11 cellular contexts compared by ENCODE assay signal in genomic region chr17:32489320-32490100, GRCh38.
A peak's percentile ranks its signal among the peaks of the same experiment; 100 is the strongest.
DNase-seq lines count a peak whose midpoint lies in the region; TF ChIP-seq lines count a peak whose summit lies in the region.
"Had no signal": no experiment of that assay in that cellular context is flagged by ENCODE, and none has a peak within 500 bp of the region (broad histone marks: within the 10 kb centered on the region; RNA-seq: fewer than 3 reads in every experiment).

No MANE protein-coding gene starts in this region.

- peaks cover 3% of the 10 kb centered on the region for H3K27me3 ChIP-seq in neutrophil
- H3K27me3 ChIP-seq: ascending aorta had no signal

- no peak overlapping the region for H3K27ac Mint-ChIP-seq in T-helper 1 cell treated with Interleukin-12 subunit alpha and Interleukin-12 subunit beta and Interleukin-4 antibody, amounts not matched to agents 30 μg/mL and 1 μg/mL, for 36 hours

- H3K4me3 ChIP-seq in HFF-Myc (replicated peaks; ENCODE audit: low read depth, low read length) (peak overlapping the region; percentile 17; the same call in 1 of the 2 replicates), neutrophil (ENCODE audit: low read depth in 1 of 2, low read length in 1 of 2) (peak overlapping the region; percentile 73 to 94)
- H3K4me3 ChIP-seq: ascending aorta, thoracic aorta had no signal

- H3K4me3 Mint-ChIP-seq in T-helper 1 cell treated with Interleukin-12 subunit alpha and Interleukin-12 subunit beta and Interleukin-4 antibody, amounts not matched to agents 30 μg/mL and 1 μg/mL, for 36 hours: peak overlapping the region; percentile 16

- H3K27me3 Mint-ChIP-seq in T-helper 1 cell treated with Interleukin-12 subunit alpha and Interleukin-12 subunit beta and Interleukin-4 antibody, amounts not matched to agents 30 μg/mL and 1 μg/mL, for 36 hours (ENCODE audit: low read depth): peaks cover 7% of the 10 kb centered on the region

- peaks cover 37% of the 10 kb centered on the region for H3K36me3 ChIP-seq in neutrophil

- no peaks in the 10 kb centered on the region for H3K9me3 ChIP-seq in neutrophil
- H3K9me3 ChIP-seq: ascending aorta, thoracic aorta had no signal

- H3K9me3 Mint-ChIP-seq in T-helper 1 cell treated with Interleukin-12 subunit alpha and Interleukin-12 subunit beta and Interleukin-4 antibody, amounts not matched to agents 30 μg/mL and 1 μg/mL, for 36 hours: no peaks in the 10 kb centered on the region

- DNase-seq in T-helper 1 cell (no peak), HFF-Myc (ENCODE audit: extremely low read depth, low read depth) (no peak), caudate nucleus (lab: John Stamatoyannopoulos, UW) (peak in 1 of 61 donors; percentile 33), cerebellar nuclear complex (lab: John Stamatoyannopoulos, UW) (no peak), COLO668 (lab: John Stamatoyannopoulos, UW; ENCODE audit: unreplicated experiment) (no peak), NCI-H1436 (lab: John Stamatoyannopoulos, UW) (no peak)
- DNase-seq: activated CD4-positive, alpha-beta T cell treated with anti-CD3 and anti-CD28 coated beads for 1 hour had no signal

- H3K4me1 ChIP-seq in neutrophil (ENCODE audit: control insufficient read depth in 1 of 2, insufficient read depth in 1 of 2, low read depth in 1 of 2, low read length in 1 of 2): peaks cover 81 to 82% of the 10 kb centered on the region in 2 experiments

- peak overlapping the region; percentile 36 for H3K27ac ChIP-seq in caudate nucleus (ENCODE audit: low read depth, low read length)
- H3K27ac ChIP-seq in neutrophil: peak overlapping the region; percentile 51
- H3K27ac ChIP-seq: ascending aorta, thoracic aorta had no signal

- H3K4me1 Mint-ChIP-seq in T-helper 1 cell treated with Interleukin-12 subunit alpha and Interleukin-12 subunit beta and Interleukin-4 antibody, amounts not matched to agents 30 μg/mL and 1 μg/mL, for 36 hours (ENCODE audit: low read depth): peaks cover 39% of the 10 kb centered on the region

- TF ChIP-seq CTCF in HFF-Myc (IDR thresholded peaks at IDR 0.05; ENCODE audit: low read depth, low read length, missing control alignments): no peak
- no peak for TF ChIP-seq CTCF in neutrophil (IDR thresholded peaks at IDR 0.05)

- peaks cover 11% of the 10 kb centered on the region for H3K36me3 Mint-ChIP-seq in T-helper 1 cell treated with Interleukin-12 subunit alpha and Interleukin-12 subunit beta and Interleukin-4 antibody, amounts not matched to agents 30 μg/mL and 1 μg/mL, for 36 hours (ENCODE audit: low read depth)
